ENCODE assay signal across 1 cellular context in the genomic region with DNA sequence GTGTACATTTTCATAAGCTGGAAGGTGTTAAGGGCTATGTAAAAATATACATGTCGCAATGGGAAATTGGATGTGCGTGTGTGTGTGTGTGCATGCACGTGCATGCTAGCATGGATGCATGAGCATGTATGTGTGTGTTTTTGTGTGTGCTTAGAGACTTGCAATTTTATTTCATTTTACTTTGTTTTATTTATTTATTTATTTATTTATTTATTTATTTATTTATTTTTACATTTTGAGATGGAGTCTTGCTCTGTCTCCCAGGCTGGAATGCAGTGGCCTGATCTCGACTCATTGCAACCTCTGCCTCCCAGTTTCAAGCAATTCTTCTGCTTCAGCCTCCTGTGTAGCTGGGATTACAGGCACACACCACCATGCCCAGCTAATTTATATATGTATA. TPM values are rescaled to one million over a fixed set of nuclear protein-coding genes. Genes with fewer than 3 reads are reported as not detected.
"Had no signal": no experiment of that assay in that cellular context is flagged by ENCODE, and none has a peak within 500 bp of the region (broad histone marks: within the 10 kb centered on the region; RNA-seq: fewer than 3 reads in every experiment).

No MANE protein-coding gene starts in this region.

RNA-seq across cellular contexts. Expression of a gene that starts 50.4 kb away (rescaled TPM):
- polyA plus RNA-seq: GM23248 had no signal
